ENCODE assay signal across 25 cellular contexts in genomic region chr14:26995301-26995700, GRCh38.
"Had no signal": no experiment of that assay in that cellular context is flagged by ENCODE, and none has a peak within 500 bp of the region (broad histone marks: within the 10 kb centered on the region; RNA-seq: fewer than 3 reads in every experiment).

No MANE protein-coding gene starts in this region.

- H3K4me2 ChIP-seq: KMS-11, PC-9, SK-N-SH had no signal

- H2AFZ ChIP-seq: PC-9 had no signal

- H3K27ac ChIP-seq: KMS-11, PC-9, SJSA1 had no signal

- H3K4me3 ChIP-seq: PC-9, SJSA1 had no signal

- H3K4me1 ChIP-seq: SJSA1 had no signal

- DNase-seq: Karpas-422, MM.1S, MV-4-11, NCI-H1092, NCI-H1105, NCI-H1417 treated with DMSO at 0.1 percent for 48 hours, NCI-H1436 treated with DMSO at 0.1 percent for 48 hours, NCI-H1694 treated with DMSO at 0.1 percent for 48 hours, NCI-H187 treated with DMSO at 0.1 percent for 48 hours, NCI-H2029, NCI-H2171 treated with DMSO at 0.1 percent for 48 hours, NCI-H2227 treated with DMSO at 0.1 percent for 48 hours, NCI-H345, NCI-H510A, NCI-H526, NCI-H748 treated with DMSO at 0.1 percent for 48 hours, NCI-H82, PC-9, Right ventricle myocardium superior, RPMI8226, SHP77 treated with DMSO at 0.1 percent for 48 hours, SK-N-SH, SW 1271 had no signal

- H3K9me3 ChIP-seq: SJSA1, SK-N-SH had no signal

- H3K9ac ChIP-seq: KMS-11, SK-N-SH had no signal

- H3K27me3 ChIP-seq: SJSA1 had no signal

- H3K36me3 ChIP-seq: SJSA1 had no signal
